In the genomic region with DNA sequence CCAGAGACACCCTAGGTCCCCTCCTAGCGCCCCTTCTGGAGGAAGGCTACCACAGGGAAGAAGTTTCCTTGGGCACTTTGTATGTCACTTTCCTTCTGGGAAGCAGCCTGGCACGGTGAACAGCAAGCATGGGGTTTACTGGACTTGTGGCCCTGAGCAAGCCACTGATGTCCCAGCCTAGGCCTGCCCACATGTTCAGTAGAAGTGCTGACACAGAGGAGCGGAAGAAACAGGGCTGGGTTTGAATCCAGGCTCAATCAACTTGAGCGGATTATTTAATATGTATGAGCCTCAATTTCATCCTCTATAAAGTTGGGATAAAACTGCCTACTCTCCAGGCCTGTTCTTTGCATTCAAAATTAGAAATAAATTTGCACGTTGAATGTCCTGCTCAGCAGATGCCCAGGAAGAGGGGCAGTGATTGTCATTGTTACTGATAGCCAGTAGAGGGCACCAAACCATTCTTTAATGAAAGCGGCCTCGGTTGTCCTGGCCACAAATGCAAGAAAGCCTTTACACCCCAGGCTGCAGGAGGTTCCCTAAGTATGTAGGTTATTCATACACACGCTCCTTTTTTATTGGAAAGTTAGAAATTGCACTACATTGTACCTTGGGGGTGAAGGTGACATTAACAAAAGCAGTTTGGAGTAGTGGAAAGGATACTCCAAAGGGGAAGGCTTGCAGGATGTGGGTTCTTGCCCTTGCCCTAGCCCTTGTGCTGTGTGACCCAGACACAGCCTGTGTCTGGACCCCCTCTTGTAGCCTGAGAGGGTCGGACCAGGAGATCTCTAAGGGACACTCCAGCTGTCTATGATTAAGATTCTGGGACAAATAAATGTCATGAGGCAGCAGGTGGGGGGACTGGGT, we compare ENCODE assay signal across 8 cellular contexts. TPM values are rescaled to one million over a fixed set of nuclear protein-coding genes. Genes with fewer than 3 reads are reported as not detected.
A peak's percentile ranks its signal among the peaks of the same experiment; 100 is the strongest.
DNase-seq lines count a peak whose midpoint lies in the region; ATAC-seq, FAIRE-seq and TF ChIP-seq lines count a peak whose summit lies in the region.

No MANE protein-coding gene starts in this region.

- FAIRE-seq in TTC549 (lab: Jason Lieb, UNC): peak; percentile 60

- H3K27me3 Mint-ChIP-seq in central memory CD8-positive, alpha-beta T cell: peaks cover 37% of the 10 kb centered on the region

- H3K4me3 Mint-ChIP-seq in central memory CD8-positive, alpha-beta T cell: no peak overlapping the region

- no peaks in the 10 kb centered on the region for H3K9me3 Mint-ChIP-seq in central memory CD8-positive, alpha-beta T cell

- peaks cover 4% of the 10 kb centered on the region for H3K36me3 Mint-ChIP-seq in central memory CD8-positive, alpha-beta T cell (ENCODE audit: insufficient read depth)

- no peak overlapping the region for H3K27ac Mint-ChIP-seq in central memory CD8-positive, alpha-beta T cell (ENCODE audit: low read depth)

- no peak overlapping the region for H3K4me3 ChIP-seq in kidney epithelial cell (ENCODE audit: low read depth, low read length)

- DNase-seq in G401 (ENCODE audit: low spot score) (peak; percentile 79), NCI-H2107 (lab: John Stamatoyannopoulos, UW) (peak; percentile 25), kidney epithelial cell (ENCODE audit: low read depth) (no peak)
- peak in 1 of 2 donors; percentile 30 for DNase-seq in central memory CD8-positive, alpha-beta T cell (ENCODE audit: low spot score in 2 of 2)
- DNase-seq in stimulated activated CD4-positive, alpha-beta T cell treated with anti-CD3 and anti-CD28 coated beads, Interleukin-4, amount 100 ng/mL, for 1 hour: peak; percentile 16

- TF ChIP-seq CTCF in kidney epithelial cell (IDR thresholded peaks at IDR 0.05; ENCODE audit: insufficient read depth, low read length, poor library complexity, severe bottlenecking): peak; percentile 73

- peaks cover 6% of the 10 kb centered on the region for H3K27me3 ChIP-seq in kidney epithelial cell (ENCODE audit: control insufficient read depth, insufficient read depth, low read length)

- no peaks in the 10 kb centered on the region for H3K36me3 ChIP-seq in kidney epithelial cell (ENCODE audit: control insufficient read depth, insufficient read depth, low read length)

- peaks cover 30% of the 10 kb centered on the region for H3K4me1 Mint-ChIP-seq in central memory CD8-positive, alpha-beta T cell

- ATAC-seq in HG02571 (IDR thresholded peaks at IDR 0.05; ENCODE audit: unreplicated experiment) (peak; percentile 63), HG03457 (IDR thresholded peaks at IDR 0.05; ENCODE audit: unreplicated experiment) (no peak)
- peak; percentile 65 for ATAC-seq in central memory CD8-positive, alpha-beta T cell (replicated peaks; ENCODE audit: extremely low read depth, poor library complexity, severe bottlenecking)

- in situ Hi-C loops in G401 (cut with HindIII; ENCODE audit: low sequenced_read_pairs): no loop called here

RNA-seq across cellular contexts. Expression of gene XPA, which starts 13.4 kb away (rescaled TPM):
- 7.9 and 11.4 TPM in 2 replicates for total RNA-seq in G401 (2014; rRNA removed; shearing (Covaris generic))
- 10.9 and 12.5 TPM in 2 replicates for total RNA-seq in kidney epithelial cell
